9 cellular contexts compared by ENCODE assay signal in the genomic region with DNA sequence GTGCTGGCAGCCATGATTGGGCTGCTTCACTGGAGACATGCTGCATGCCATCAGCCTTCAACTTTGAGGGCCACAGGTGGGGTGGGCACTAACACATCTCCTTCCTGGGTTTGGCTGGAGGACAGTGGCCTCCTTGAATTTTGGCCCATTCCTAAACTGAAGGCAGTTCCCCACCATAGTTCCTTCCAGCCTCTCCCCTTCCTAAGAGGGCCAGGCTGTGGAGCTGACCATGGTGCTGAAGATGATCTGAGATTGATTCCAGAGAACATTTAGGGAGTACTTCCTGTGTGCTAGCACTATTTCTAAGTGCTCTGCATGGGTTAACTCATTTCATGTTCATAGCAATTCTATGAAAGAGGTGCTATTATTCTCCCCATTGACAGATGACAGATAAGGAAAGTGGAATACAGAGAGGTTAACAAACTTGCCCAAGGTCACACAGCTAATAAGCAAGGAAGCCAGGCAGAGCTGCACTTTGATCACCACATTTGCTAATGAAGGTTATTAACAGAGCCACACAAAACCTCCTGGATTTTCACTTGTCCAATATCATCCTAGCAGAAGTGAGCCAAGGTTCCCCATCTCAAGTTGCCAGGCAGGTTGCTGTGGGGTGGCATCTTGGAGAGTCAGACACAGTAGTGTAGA.
DNase-seq lines count a peak whose midpoint lies in the region; TF ChIP-seq lines count a peak whose summit lies in the region.
"Had no signal": no experiment of that assay in that cellular context is flagged by ENCODE, and none has a peak within 500 bp of the region (broad histone marks: within the 10 kb centered on the region; RNA-seq: fewer than 3 reads in every experiment).

No MANE protein-coding gene starts in this region.

- peak; percentile 81 for DNase-seq in activated CD4-positive, alpha-beta T cell treated with anti-CD3 and anti-CD28 coated beads, Interleukin-2, amount 10 ng/mL, durations not matched to agents 24 days and 14 days
- no peak for DNase-seq in activated CD4-positive, alpha-beta T cell treated with anti-CD3 and anti-CD28 coated beads for 4 hours
- peak; percentile 92 for DNase-seq in endodermal cell
- peak; percentile 8 for DNase-seq in skeletal muscle cell (ENCODE audit: low read depth)
- no peak for DNase-seq in ascending aorta (ENCODE audit: low spot score in 2 of 2)
- no peak for DNase-seq in NCI-H1417 treated with DMSO at 0.1 percent for 48 hours (lab: John Stamatoyannopoulos, UW)
- DNase-seq in GM13977 (ENCODE audit: low spot score) = no peak

- H3K36me3 Mint-ChIP-seq in activated CD4-positive, alpha-beta T cell treated with anti-CD3 and anti-CD28 coated beads, Interleukin-2, amount 10 ng/mL, durations not matched to agents 24 days and 14 days (ENCODE audit: low read depth) = no peaks in the 10 kb centered on the region
- no peaks in the 10 kb centered on the region for H3K36me3 Mint-ChIP-seq in endodermal cell (ENCODE audit: low read depth)

- H3K27me3 ChIP-seq in endodermal cell (ENCODE audit: control insufficient read depth, insufficient read depth, low read length, poor library complexity, severe bottlenecking) (no peaks in the 10 kb centered on the region), ascending aorta (no peaks in the 10 kb centered on the region)
- H3K27me3 ChIP-seq: tibial nerve had no signal

- H3K4me1 ChIP-seq in endodermal cell (ENCODE audit: control insufficient read depth, insufficient read depth, low read length) (peaks cover 14% of the 10 kb centered on the region), ascending aorta (no peaks in the 10 kb centered on the region)
- H3K4me1 ChIP-seq: tibial nerve had no signal

- H3K27me3 Mint-ChIP-seq in activated CD4-positive, alpha-beta T cell treated with anti-CD3 and anti-CD28 coated beads, Interleukin-2, amount 10 ng/mL, durations not matched to agents 24 days and 14 days = no peaks in the 10 kb centered on the region
- no peaks in the 10 kb centered on the region for H3K27me3 Mint-ChIP-seq in endodermal cell (ENCODE audit: insufficient read depth)

- no peaks in the 10 kb centered on the region for H3K36me3 ChIP-seq in endodermal cell (ENCODE audit: control insufficient read depth, insufficient read depth, low read length)
- H3K36me3 ChIP-seq in ascending aorta = no peaks in the 10 kb centered on the region
- H3K36me3 ChIP-seq: tibial nerve had no signal

- no peak overlapping the region for H3K9ac ChIP-seq in endodermal cell (ENCODE audit: extremely low read depth, low read length, poor library complexity, severe bottlenecking)

- in situ Hi-C loops in GM13977 (cut with MboI; ENCODE audit: low pct_unique_long_range_greater_than_20kb, low sequenced_read_pairs, unreplicated experiment) = no loop called here

- no peak overlapping the region for H3K27ac ChIP-seq in endodermal cell (ENCODE audit: low read depth, low read length)
- H3K27ac ChIP-seq in ascending aorta = no peak overlapping the region
- H3K27ac ChIP-seq: tibial nerve had no signal

- intact Hi-C loops in activated CD4-positive, alpha-beta T cell treated with anti-CD3 and anti-CD28 coated beads, Interleukin-2, amount 10 ng/mL, durations not matched to agents 24 days and 14 days (cut with micrococcal nuclease) = no loop called here
- intact Hi-C loops in ascending aorta (cut with DNase I) = no loop called here

- no peaks in the 10 kb centered on the region for H3K9me3 Mint-ChIP-seq in activated CD4-positive, alpha-beta T cell treated with anti-CD3 and anti-CD28 coated beads, Interleukin-2, amount 10 ng/mL, durations not matched to agents 24 days and 14 days
- H3K9me3 Mint-ChIP-seq in endodermal cell = peaks cover 2% of the 10 kb centered on the region

- H3K9me3 ChIP-seq in endodermal cell (ENCODE audit: control insufficient read depth, low read length) (no peaks in the 10 kb centered on the region), ascending aorta (no peaks in the 10 kb centered on the region)
- H3K9me3 ChIP-seq: tibial nerve had no signal

- TF ChIP-seq CTCF in endodermal cell (conservative IDR thresholded peaks at IDR 0.05) (no peak), ascending aorta (IDR thresholded peaks at IDR 0.05) (no peak), GM13977 (IDR thresholded peaks at IDR 0.05; ENCODE audit: extremely low read depth, insufficient read depth, missing control alignments) (no peak)

- H3K27ac Mint-ChIP-seq in activated CD4-positive, alpha-beta T cell treated with anti-CD3 and anti-CD28 coated beads, Interleukin-2, amount 10 ng/mL, durations not matched to agents 24 days and 14 days = no peak overlapping the region
- no peak overlapping the region for H3K27ac Mint-ChIP-seq in endodermal cell

- H3K4me3 ChIP-seq in endodermal cell (ENCODE audit: low read length) (no peak overlapping the region), skeletal muscle cell (ENCODE audit: low read depth, low read length) (no peak overlapping the region), ascending aorta (no peak overlapping the region)
- H3K4me3 ChIP-seq: tibial nerve had no signal

- no peaks in the 10 kb centered on the region for H3K4me1 Mint-ChIP-seq in activated CD4-positive, alpha-beta T cell treated with anti-CD3 and anti-CD28 coated beads, Interleukin-2, amount 10 ng/mL, durations not matched to agents 24 days and 14 days
- peaks cover 41% of the 10 kb centered on the region for H3K4me1 Mint-ChIP-seq in endodermal cell

- no peak overlapping the region for H3K4me3 Mint-ChIP-seq in activated CD4-positive, alpha-beta T cell treated with anti-CD3 and anti-CD28 coated beads, Interleukin-2, amount 10 ng/mL, durations not matched to agents 24 days and 14 days
- no peak overlapping the region for H3K4me3 Mint-ChIP-seq in endodermal cell

TF ChIP-seq in PFSK-1, 5 proteins besides CTCF, POLR2A, EP300 and RAD21:
- TF ChIP-seq SIN3A (IDR thresholded peaks at IDR 0.05; ENCODE audit: borderline replicate concordance, insufficient read depth, low read length) = no peak
- peak; percentile 89 to 96 for TF ChIP-seq REST (IDR thresholded peaks at IDR 0.05; ENCODE audit: insufficient read depth in 1 of 2, low read depth in 2 of 2, low read length in 2 of 2)
- TF ChIP-seq FOXP2 (optimal IDR thresholded peaks at IDR 0.05; ENCODE audit: borderline replicate concordance, extremely low read depth, extremely low read length, insufficient read depth) = no peak
- no peak for TF ChIP-seq TAF1 (IDR thresholded peaks at IDR 0.05; ENCODE audit: borderline replicate concordance, insufficient read depth, low read length)

Comparison
In these comparisons a context has a peak if more than half of its experiments do, and no peak if none do; other contexts are left out.
1. DNase-seq: peak in activated CD4-positive, alpha-beta T cell treated with anti-CD3 and anti-CD28 coated beads, Interleukin-2, amount 10 ng/mL, durations not matched to agents 24 days and 14 days (single experiment), endodermal cell (single experiment) and skeletal muscle cell (single experiment); none in activated CD4-positive, alpha-beta T cell treated with anti-CD3 and anti-CD28 coated beads for 4 hours (0 of 2), ascending aorta (0 of 2), NCI-H1417 treated with DMSO at 0.1 percent for 48 hours (single experiment) and GM13977 (single experiment).